ENCODE assay signal across 37 cellular contexts in the genomic region with DNA sequence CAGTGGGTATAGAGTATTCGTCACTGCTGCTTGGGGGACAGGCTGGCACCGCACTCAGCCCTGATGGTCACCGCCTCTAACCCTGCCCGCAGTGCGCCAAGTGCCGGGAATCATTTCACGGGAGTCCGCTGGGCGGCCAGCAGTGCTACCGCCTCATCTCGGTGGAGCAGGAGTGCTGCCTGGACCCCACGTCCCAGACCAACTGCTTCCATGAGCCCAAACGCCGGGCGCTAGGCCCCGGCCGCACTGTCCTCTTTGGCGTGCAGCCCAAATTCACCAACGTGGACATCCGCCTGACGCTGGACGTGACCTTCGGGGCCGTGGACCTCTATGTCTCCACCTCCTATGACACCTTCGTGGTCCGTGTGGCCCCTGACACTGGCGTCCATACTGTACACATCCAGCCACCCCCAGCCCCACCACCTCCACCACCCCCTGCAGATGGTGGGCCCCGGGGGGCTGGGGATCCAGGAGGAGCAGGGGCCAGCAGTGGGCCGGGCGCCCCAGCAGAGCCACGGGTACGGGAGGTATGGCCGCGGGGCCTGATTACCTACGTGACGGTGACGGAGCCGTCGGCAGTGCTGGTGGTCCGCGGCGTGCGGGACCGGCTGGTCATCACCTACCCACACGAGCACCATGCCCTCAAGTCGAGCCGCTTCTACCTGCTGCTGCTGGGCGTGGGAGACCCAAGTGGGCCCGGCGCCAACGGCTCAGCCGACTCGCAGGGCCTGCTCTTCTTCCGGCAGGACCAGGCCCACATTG. TPM values are rescaled to one million over a fixed set of nuclear protein-coding genes. Genes with fewer than 3 reads are reported as not detected.
"Had no signal": no experiment of that assay in that cellular context is flagged by ENCODE, and none has a peak within 500 bp of the region (broad histone marks: within the 10 kb centered on the region; RNA-seq: fewer than 3 reads in every experiment).

No MANE protein-coding gene starts in this region.

- H3K9me3 ChIP-seq: adrenal gland, ascending aorta had no signal

- H3K27me3 ChIP-seq: adrenal gland, ascending aorta, cardiac muscle cell had no signal

- H3K4me1 Mint-ChIP-seq: activated T-helper 17 cell treated with anti-CD3 and anti-CD28 coated beads, Interleukin-2, amount 50 U/mL, for 72 hours; central memory CD8-positive, alpha-beta T cell had no signal

- H3K4me3 ChIP-seq: adrenal gland, ascending aorta, cardiac muscle cell had no signal

- H3K4me1 ChIP-seq: adrenal gland, ascending aorta had no signal

- H3K4me3 Mint-ChIP-seq: activated B cell treated with CpG ODN at 0.5 μM for 24 hours; activated CD4-positive, alpha-beta memory T cell treated with anti-CD3 and anti-CD28 coated beads for 36 hours; activated CD4-positive, alpha-beta T cell treated with anti-CD3 and anti-CD28 coated beads, Interleukin-2, amount 10 ng/mL, durations not matched to agents 24 days and 14 days; activated CD8-positive, alpha-beta T cell treated with anti-CD3 and anti-CD28 coated beads for 36 hours; activated naive CD4-positive, alpha-beta T cell treated with anti-CD3 and anti-CD28 coated beads for 36 hours; activated naive CD8-positive, alpha-beta T cell treated with anti-CD3 and anti-CD28 coated beads for 36 hours; activated T-cell treated with anti-CD3 and anti-CD28 coated beads, Interleukin-2, amount 50 U/mL, for 4 hours; activated T-cell treated with anti-CD3 and anti-CD28 coated beads, Interleukin-2, amount 50 U/mL, for 72 hours; activated T-helper 1 cell treated with anti-CD3 and anti-CD28 coated beads, Interleukin-12 subunit alpha, Interleukin-12 subunit beta, Interleukin-2, Interleukin-4 antibody, amounts not matched to agents 30 ng/mL and 10 ng/mL and 1 ng/mL, durations not matched to agents 14 hours and 24 hours and 36 hours; activated T-helper 17 cell treated with anti-CD3 and anti-CD28 coated beads, Interleukin-2, amount 50 U/mL, for 72 hours; brain; central memory CD8-positive, alpha-beta T cell; T-helper 1 cell treated with Interleukin-12 subunit alpha and Interleukin-12 subunit beta and Interleukin-4 antibody, amounts not matched to agents 30 μg/mL and 1 μg/mL, for 36 hours; T-helper 2 cell treated with Interferon-gamma antibody and Interleukin-4, amounts not matched to agents 5 μg/mL and 100 μg/mL, for 36 hours had no signal

- DNase-seq: activated B cell treated with CpG ODN at 0.5 μM for 24 hours; activated CD4-positive, alpha-beta memory T cell treated with anti-CD3 and anti-CD28 coated beads for 36 hours; activated CD4-positive, alpha-beta T cell treated with anti-CD3 and anti-CD28 coated beads for 4 hours; activated CD4-positive, alpha-beta T cell treated with anti-CD3 and anti-CD28 coated beads, Interleukin-2, amount 10 ng/mL, durations not matched to agents 24 days and 14 days; activated CD4-positive, alpha-beta T cell treated with anti-CD3 and anti-CD28 coated beads, Interleukin-2, amount 50 U/mL, for 1 hour; activated CD4-positive, alpha-beta T cell treated with anti-CD3 and anti-CD28 coated beads, Interleukin-2, amount 50 U/mL, for 4 hours; activated CD4-positive, CD25-positive, alpha-beta regulatory T cell treated with anti-CD3 and anti-CD28 coated beads, Interleukin-2, amount 50 U/mL, for 72 hours; activated CD8-positive, alpha-beta memory T cell treated with anti-CD3 and anti-CD28 coated beads, Interleukin-2, amount 50 U/mL, for 4 hours; activated CD8-positive, alpha-beta T cell treated with anti-CD3 and anti-CD28 coated beads for 36 hours; activated effector memory CD4-positive, alpha-beta T cell treated with anti-CD3 and anti-CD28 coated beads, Interleukin-2, amount 50 U/mL, for 16 hours; activated gamma-delta T cell treated with Interleukin-2 at 50 U/mL for 16 hours; activated naive CD4-positive, alpha-beta T cell; activated naive CD4-positive, alpha-beta T cell treated with anti-CD3 and anti-CD28 coated beads for 36 hours; activated naive CD4-positive, alpha-beta T cell treated with anti-CD3 and anti-CD28 coated beads, Interleukin-2, amount 50 U/mL, for 16 hours; activated naive CD8-positive, alpha-beta T cell treated with anti-CD3 and anti-CD28 coated beads for 36 hours; activated T-cell treated with anti-CD3 and anti-CD28 coated beads for 4 hours; activated T-cell treated with anti-CD3 and anti-CD28 coated beads, Interleukin-2, amount 50 U/mL, for 1 hour; activated T-cell treated with anti-CD3 and anti-CD28 coated beads, Interleukin-2, amount 50 U/mL, for 4 hours; activated T-cell treated with anti-CD3 and anti-CD28 coated beads, Interleukin-2, amount 50 U/mL, for 72 hours; adrenal gland; amniotic stem cell; T-helper 1 cell; T-helper 2 cell; T-helper 9 cell had no signal

- H3K27ac ChIP-seq: adrenal gland, ascending aorta, cardiac muscle cell, VCaP had no signal

- ATAC-seq: activated CD8-positive, alpha-beta T cell treated with anti-CD3 and anti-CD28 coated beads for 36 hours; activated naive CD4-positive, alpha-beta T cell treated with anti-CD3 and anti-CD28 coated beads, Interleukin-2, amount 50 U/mL, for 72 hours; activated T-cell treated with anti-CD3 and anti-CD28 coated beads, Interleukin-2, amount 50 U/mL, for 4 hours; activated T-cell treated with anti-CD3 and anti-CD28 coated beads, Interleukin-2, amount 50 U/mL, for 72 hours; activated T-helper 17 cell treated with anti-CD3 and anti-CD28 coated beads, Interleukin-2, amount 50 U/mL, for 72 hours had no signal

- H3K36me3 Mint-ChIP-seq: activated CD4-positive, alpha-beta memory T cell treated with anti-CD3 and anti-CD28 coated beads for 36 hours; activated naive CD4-positive, alpha-beta T cell treated with anti-CD3 and anti-CD28 coated beads, Interleukin-2, amount 50 U/mL, for 72 hours had no signal

- FAIRE-seq: bronchial epithelial cell, TTC549 had no signal

- H3K27me3 Mint-ChIP-seq: activated B cell treated with CpG ODN at 0.5 μM for 24 hours; activated CD4-positive, alpha-beta T cell treated with anti-CD3 and anti-CD28 coated beads, Interleukin-2, amount 10 ng/mL, durations not matched to agents 24 days and 14 days; brain; central memory CD8-positive, alpha-beta T cell had no signal

- H3K9me3 Mint-ChIP-seq: activated B cell treated with CpG ODN at 0.5 μM for 24 hours; activated CD4-positive, alpha-beta memory T cell treated with anti-CD3 and anti-CD28 coated beads for 36 hours; activated CD4-positive, alpha-beta T cell treated with anti-CD3 and anti-CD28 coated beads, Interleukin-2, amount 10 ng/mL, durations not matched to agents 24 days and 14 days; activated CD8-positive, alpha-beta T cell treated with anti-CD3 and anti-CD28 coated beads for 36 hours; activated naive CD4-positive, alpha-beta T cell treated with anti-CD3 and anti-CD28 coated beads for 36 hours; activated naive CD4-positive, alpha-beta T cell treated with anti-CD3 and anti-CD28 coated beads, Interleukin-2, amount 50 U/mL, for 72 hours; activated naive CD8-positive, alpha-beta T cell treated with anti-CD3 and anti-CD28 coated beads for 36 hours; activated T-cell treated with anti-CD3 and anti-CD28 coated beads, Interleukin-2, amount 50 U/mL, for 4 hours; activated T-cell treated with anti-CD3 and anti-CD28 coated beads, Interleukin-2, amount 50 U/mL, for 72 hours; activated T-helper 1 cell treated with anti-CD3 and anti-CD28 coated beads, Interleukin-12 subunit alpha, Interleukin-12 subunit beta, Interleukin-2, Interleukin-4 antibody, amounts not matched to agents 30 ng/mL and 10 ng/mL and 1 ng/mL, durations not matched to agents 14 hours and 24 hours and 36 hours; activated T-helper 17 cell treated with anti-CD3 and anti-CD28 coated beads, Interleukin-2, amount 50 U/mL, for 72 hours; central memory CD8-positive, alpha-beta T cell; T-helper 1 cell treated with Interleukin-12 subunit alpha and Interleukin-12 subunit beta and Interleukin-4 antibody, amounts not matched to agents 30 μg/mL and 1 μg/mL, for 36 hours; T-helper 2 cell treated with Interferon-gamma antibody and Interleukin-4, amounts not matched to agents 5 μg/mL and 100 μg/mL, for 36 hours had no signal

- H3K27ac Mint-ChIP-seq: activated B cell treated with CpG ODN at 0.5 μM for 24 hours; activated CD4-positive, alpha-beta memory T cell treated with anti-CD3 and anti-CD28 coated beads for 36 hours; activated CD4-positive, alpha-beta T cell treated with anti-CD3 and anti-CD28 coated beads, Interleukin-2, amount 10 ng/mL, durations not matched to agents 24 days and 14 days; activated CD8-positive, alpha-beta T cell treated with anti-CD3 and anti-CD28 coated beads for 36 hours; activated naive CD4-positive, alpha-beta T cell treated with anti-CD3 and anti-CD28 coated beads for 36 hours; activated naive CD4-positive, alpha-beta T cell treated with anti-CD3 and anti-CD28 coated beads, Interleukin-2, amount 50 U/mL, for 72 hours; activated naive CD8-positive, alpha-beta T cell treated with anti-CD3 and anti-CD28 coated beads for 36 hours; activated T-cell treated with anti-CD3 and anti-CD28 coated beads, Interleukin-2, amount 50 U/mL, for 72 hours; activated T-helper 1 cell treated with anti-CD3 and anti-CD28 coated beads, Interleukin-12 subunit alpha, Interleukin-12 subunit beta, Interleukin-2, Interleukin-4 antibody, amounts not matched to agents 30 ng/mL and 10 ng/mL and 1 ng/mL, durations not matched to agents 14 hours and 24 hours and 36 hours; activated T-helper 17 cell treated with anti-CD3 and anti-CD28 coated beads, Interleukin-2, amount 50 U/mL, for 72 hours; T-helper 1 cell treated with Interleukin-12 subunit alpha and Interleukin-12 subunit beta and Interleukin-4 antibody, amounts not matched to agents 30 μg/mL and 1 μg/mL, for 36 hours; T-helper 2 cell treated with Interferon-gamma antibody and Interleukin-4, amounts not matched to agents 5 μg/mL and 100 μg/mL, for 36 hours had no signal

RNA-seq across cellular contexts. Expression of a gene that starts 14.5 kb away (rescaled TPM):
- total RNA-seq: activated CD4-positive, alpha-beta memory T cell treated with anti-CD3 and anti-CD28 coated beads for 36 hours; activated CD4-positive, alpha-beta T cell treated with anti-CD3 and anti-CD28 coated beads, Interleukin-2, amount 10 ng/mL, durations not matched to agents 24 days and 14 days; activated CD8-positive, alpha-beta memory T cell treated with anti-CD3 and anti-CD28 coated beads for 36 hours; activated CD8-positive, alpha-beta T cell treated with anti-CD3 and anti-CD28 coated beads for 36 hours; activated naive CD4-positive, alpha-beta T cell treated with anti-CD3 and anti-CD28 coated beads for 36 hours; activated naive CD4-positive, alpha-beta T cell treated with anti-CD3 and anti-CD28 coated beads, Interleukin-2, amount 50 U/mL, for 72 hours; activated naive CD8-positive, alpha-beta T cell treated with anti-CD3 and anti-CD28 coated beads for 36 hours; activated T-cell treated with anti-CD3 and anti-CD28 coated beads, Interleukin-2, amount 50 U/mL, for 4 hours; activated T-helper 1 cell treated with anti-CD3 and anti-CD28 coated beads, Interleukin-12 subunit alpha, Interleukin-12 subunit beta, Interleukin-2, Interleukin-4 antibody, amounts not matched to agents 30 ng/mL and 10 ng/mL and 1 ng/mL, durations not matched to agents 14 hours and 24 hours and 36 hours; ascending aorta; bronchial epithelial cell had no signal
